1 cellular context compared by ENCODE assay signal in the genomic region with DNA sequence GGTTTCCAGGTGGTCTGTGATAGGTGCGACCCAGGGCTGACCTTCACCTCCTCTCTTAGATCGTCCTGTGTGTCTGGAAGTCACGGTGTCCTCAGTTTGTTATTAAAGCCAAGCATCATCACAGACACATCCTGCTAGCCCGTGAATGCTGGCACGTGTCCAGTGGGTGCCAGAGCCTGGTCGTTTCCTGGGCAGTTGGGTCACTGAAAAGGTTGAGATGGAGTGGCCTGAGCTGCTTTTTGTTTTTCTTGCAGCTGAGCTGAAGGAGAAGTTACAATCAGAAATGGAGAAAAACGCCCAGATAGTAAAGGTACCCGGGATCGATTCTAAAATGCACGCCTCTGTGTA.
TF ChIP-seq lines count a peak whose summit lies in the region.

No MANE protein-coding gene starts in this region.

TF ChIP-seq in endothelial cell of umbilical vein, 7 proteins besides CTCF, POLR2A, EP300 and RAD21:
- no peak for TF ChIP-seq EZH2 (IDR thresholded peaks at IDR 0.05; ENCODE audit: borderline replicate concordance, low read depth, low read length, severe bottlenecking)
- TF ChIP-seq FOS (IDR thresholded peaks at IDR 0.05; ENCODE audit: borderline replicate concordance, insufficient read depth, low read length): no peak
- TF ChIP-seq MYC (IDR thresholded peaks at IDR 0.05; ENCODE audit: low read depth, low read length): no peak
- TF ChIP-seq, protein P1, sequence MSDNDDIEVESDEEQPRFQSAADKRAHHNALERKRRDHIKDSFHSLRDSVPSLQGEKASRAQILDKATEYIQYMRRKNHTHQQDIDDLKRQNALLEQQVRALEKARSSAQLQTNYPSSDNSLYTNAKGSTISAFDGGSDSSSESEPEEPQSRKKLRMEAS (IDR thresholded peaks at IDR 0.05; ENCODE audit: insufficient read depth, insufficient read length): no peak
- TF ChIP-seq POLR2AphosphoS5 (IDR thresholded peaks at IDR 0.05; ENCODE audit: insufficient read depth, low read depth, low read length): no peak
- no peak for TF ChIP-seq JUN (IDR thresholded peaks at IDR 0.05; ENCODE audit: borderline replicate concordance, insufficient read depth, insufficient read length, low read depth)
